ENCODE assay signal across 1 cellular context in the genomic region with DNA sequence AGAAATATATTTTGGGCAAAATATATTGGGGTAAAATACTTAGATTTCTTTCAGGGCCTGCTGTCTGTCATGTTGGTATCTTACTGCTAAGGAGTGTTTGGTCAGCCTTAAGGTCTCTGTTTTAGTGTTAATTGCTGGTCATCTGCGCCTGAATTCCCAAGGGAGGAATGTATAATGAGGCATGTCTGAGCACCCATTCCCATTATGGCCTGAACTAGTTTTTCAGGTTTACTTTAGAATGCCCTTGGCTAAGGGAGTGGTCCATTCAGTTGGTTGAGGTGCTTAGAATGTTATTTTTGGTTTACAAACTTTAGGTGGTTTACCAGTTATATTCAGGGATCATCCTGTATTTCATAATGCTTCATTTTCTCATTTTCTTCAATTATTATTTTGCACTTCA.
TF ChIP-seq lines count a peak whose summit lies in the region.

No MANE protein-coding gene starts in this region.

TF ChIP-seq in GM23338, 12 proteins besides CTCF, POLR2A, EP300 and RAD21 (continued from another document):
- TF ChIP-seq, protein P1, sequence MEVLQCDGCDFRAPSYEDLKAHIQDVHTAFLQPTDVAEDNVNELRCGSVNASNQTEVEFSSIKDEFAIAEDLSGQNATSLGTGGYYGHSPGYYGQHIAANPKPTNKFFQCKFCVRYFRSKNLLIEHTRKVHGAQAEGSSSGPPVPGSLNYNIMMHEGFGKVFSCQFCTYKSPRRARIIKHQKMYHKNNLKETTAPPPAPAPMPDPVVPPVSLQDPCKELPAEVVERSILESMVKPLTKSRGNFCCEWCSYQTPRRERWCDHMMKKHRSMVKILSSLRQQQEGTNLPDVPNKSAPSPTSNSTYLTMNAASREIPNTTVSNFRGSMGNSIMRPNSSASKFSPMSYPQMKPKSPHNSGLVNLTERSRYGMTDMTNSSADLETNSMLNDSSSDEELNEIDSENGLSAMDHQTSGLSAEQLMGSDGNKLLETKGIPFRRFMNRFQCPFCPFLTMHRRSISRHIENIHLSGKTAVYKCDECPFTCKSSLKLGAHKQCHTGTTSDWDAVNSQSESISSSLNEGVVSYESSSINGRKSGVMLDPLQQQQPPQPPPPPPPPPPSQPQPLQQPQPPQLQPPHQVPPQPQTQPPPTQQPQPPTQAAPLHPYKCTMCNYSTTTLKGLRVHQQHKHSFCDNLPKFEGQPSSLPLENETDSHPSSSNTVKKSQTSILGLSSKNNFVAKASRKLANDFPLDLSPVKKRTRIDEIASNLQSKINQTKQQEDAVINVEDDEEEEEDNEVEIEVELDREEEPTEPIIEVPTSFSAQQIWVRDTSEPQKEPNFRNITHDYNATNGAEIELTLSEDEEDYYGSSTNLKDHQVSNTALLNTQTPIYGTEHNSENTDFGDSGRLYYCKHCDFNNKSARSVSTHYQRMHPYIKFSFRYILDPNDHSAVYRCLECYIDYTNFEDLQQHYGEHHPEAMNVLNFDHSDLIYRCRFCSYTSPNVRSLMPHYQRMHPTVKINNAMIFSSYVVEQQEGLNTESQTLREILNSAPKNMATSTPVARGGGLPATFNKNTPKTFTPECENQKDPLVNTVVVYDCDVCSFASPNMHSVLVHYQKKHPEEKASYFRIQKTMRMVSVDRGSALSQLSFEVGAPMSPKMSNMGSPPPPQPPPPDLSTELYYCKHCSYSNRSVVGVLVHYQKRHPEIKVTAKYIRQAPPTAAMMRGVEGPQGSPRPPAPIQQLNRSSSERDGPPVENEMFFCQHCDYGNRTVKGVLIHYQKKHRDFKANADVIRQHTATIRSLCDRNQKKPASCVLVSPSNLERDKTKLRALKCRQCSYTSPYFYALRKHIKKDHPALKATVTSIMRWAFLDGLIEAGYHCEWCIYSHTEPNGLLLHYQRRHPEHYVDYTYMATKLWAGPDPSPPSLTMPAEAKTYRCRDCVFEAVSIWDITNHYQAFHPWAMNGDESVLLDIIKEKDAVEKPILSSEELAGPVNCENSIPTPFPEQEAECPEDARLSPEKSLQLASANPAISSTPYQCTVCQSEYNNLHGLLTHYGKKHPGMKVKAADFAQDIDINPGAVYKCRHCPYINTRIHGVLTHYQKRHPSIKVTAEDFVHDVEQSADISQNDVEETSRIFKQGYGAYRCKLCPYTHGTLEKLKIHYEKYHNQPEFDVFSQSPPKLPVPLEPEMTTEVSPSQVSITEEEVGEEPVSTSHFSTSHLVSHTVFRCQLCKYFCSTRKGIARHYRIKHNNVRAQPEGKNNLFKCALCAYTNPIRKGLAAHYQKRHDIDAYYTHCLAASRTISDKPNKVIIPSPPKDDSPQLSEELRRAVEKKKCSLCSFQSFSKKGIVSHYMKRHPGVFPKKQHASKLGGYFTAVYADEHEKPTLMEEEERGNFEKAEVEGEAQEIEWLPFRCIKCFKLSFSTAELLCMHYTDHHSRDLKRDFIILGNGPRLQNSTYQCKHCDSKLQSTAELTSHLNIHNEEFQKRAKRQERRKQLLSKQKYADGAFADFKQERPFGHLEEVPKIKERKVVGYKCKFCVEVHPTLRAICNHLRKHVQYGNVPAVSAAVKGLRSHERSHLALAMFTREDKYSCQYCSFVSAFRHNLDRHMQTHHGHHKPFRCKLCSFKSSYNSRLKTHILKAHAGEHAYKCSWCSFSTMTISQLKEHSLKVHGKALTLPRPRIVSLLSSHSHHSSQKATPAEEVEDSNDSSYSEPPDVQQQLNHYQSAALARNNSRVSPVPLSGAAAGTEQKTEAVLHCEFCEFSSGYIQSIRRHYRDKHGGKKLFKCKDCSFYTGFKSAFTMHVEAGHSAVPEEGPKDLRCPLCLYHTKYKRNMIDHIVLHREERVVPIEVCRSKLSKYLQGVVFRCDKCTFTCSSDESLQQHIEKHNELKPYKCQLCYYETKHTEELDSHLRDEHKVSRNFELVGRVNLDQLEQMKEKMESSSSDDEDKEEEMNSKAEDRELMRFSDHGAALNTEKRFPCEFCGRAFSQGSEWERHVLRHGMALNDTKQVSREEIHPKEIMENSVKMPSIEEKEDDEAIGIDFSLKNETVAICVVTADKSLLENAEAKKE (CRISPR knock-in tag; IDR thresholded peaks at IDR 0.05): no peak
- TF ChIP-seq, protein P2, sequence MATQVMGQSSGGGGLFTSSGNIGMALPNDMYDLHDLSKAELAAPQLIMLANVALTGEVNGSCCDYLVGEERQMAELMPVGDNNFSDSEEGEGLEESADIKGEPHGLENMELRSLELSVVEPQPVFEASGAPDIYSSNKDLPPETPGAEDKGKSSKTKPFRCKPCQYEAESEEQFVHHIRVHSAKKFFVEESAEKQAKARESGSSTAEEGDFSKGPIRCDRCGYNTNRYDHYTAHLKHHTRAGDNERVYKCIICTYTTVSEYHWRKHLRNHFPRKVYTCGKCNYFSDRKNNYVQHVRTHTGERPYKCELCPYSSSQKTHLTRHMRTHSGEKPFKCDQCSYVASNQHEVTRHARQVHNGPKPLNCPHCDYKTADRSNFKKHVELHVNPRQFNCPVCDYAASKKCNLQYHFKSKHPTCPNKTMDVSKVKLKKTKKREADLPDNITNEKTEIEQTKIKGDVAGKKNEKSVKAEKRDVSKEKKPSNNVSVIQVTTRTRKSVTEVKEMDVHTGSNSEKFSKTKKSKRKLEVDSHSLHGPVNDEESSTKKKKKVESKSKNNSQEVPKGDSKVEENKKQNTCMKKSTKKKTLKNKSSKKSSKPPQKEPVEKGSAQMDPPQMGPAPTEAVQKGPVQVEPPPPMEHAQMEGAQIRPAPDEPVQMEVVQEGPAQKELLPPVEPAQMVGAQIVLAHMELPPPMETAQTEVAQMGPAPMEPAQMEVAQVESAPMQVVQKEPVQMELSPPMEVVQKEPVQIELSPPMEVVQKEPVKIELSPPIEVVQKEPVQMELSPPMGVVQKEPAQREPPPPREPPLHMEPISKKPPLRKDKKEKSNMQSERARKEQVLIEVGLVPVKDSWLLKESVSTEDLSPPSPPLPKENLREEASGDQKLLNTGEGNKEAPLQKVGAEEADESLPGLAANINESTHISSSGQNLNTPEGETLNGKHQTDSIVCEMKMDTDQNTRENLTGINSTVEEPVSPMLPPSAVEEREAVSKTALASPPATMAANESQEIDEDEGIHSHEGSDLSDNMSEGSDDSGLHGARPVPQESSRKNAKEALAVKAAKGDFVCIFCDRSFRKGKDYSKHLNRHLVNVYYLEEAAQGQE (IDR thresholded peaks at IDR 0.05; ENCODE audit: unreplicated experiment): no peak
- TF ChIP-seq ZNF331 (CRISPR knock-in tag; IDR thresholded peaks at IDR 0.05; ENCODE audit: low read depth) (no peak), STAT1 (IDR thresholded peaks at IDR 0.05; ENCODE audit: unreplicated experiment) (no peak), ZNF114 (CRISPR knock-in tag; IDR thresholded peaks at IDR 0.05) (no peak), JUNB (IDR thresholded peaks at IDR 0.05; ENCODE audit: unreplicated experiment) (no peak)
- TF ChIP-seq, protein P3, sequence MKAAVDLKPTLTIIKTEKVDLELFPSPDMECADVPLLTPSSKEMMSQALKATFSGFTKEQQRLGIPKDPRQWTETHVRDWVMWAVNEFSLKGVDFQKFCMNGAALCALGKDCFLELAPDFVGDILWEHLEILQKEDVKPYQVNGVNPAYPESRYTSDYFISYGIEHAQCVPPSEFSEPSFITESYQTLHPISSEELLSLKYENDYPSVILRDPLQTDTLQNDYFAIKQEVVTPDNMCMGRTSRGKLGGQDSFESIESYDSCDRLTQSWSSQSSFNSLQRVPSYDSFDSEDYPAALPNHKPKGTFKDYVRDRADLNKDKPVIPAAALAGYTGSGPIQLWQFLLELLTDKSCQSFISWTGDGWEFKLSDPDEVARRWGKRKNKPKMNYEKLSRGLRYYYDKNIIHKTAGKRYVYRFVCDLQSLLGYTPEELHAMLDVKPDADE (IDR thresholded peaks at IDR 0.05): no peak
